Comparison of ENCODE assay signal across 1 cellular context in the genomic region with DNA sequence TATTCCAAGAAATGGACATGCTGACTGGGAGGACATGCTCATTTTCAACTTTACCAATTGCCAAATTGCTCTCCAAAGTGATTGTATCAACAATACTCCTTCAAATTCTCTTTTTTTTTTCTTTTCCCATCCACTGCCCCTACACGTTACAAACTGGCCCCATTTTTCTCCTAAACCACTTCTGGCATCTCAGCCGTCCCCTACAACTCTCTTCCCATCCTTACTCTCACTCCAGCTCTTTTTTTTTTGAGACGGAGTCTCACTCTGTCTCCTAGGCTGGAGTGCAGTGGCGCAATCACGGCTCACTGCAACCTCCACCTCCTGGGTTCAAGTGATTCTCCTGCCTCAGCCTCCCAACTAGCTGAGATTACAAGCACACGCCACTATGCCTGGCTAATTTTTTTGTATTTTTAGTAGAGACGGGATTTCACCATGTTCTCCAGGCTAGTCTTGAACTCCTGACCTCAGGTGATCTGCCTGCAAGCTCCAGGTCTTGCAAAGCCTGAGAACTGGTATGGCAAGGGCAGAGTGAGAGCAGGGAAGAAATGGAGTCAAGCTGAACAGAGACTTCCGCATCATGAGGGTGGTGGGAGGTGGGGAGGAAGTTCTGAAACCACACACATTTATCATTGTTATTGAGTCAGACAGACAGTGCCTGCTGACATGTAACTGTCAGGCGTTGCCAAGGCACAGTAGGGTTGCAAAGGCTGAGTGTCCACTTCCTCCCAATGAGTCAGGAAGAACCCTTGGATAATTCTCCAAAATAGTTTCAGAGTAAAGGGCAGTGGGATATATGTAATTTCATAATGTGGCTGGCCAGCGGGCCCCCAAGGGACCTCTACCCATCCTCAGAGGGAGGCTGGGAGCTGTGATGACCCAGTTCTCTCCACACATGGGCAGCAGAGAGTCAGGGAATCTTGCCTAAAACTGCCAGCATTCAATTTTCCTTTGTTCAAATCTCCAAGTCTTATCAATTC.
TF ChIP-seq lines count a peak whose summit lies in the region.

No MANE protein-coding gene starts in this region.

TF ChIP-seq in GM23338, 12 proteins besides CTCF, POLR2A, EP300 and RAD21 (continued from another document):
- TF ChIP-seq, protein P1, sequence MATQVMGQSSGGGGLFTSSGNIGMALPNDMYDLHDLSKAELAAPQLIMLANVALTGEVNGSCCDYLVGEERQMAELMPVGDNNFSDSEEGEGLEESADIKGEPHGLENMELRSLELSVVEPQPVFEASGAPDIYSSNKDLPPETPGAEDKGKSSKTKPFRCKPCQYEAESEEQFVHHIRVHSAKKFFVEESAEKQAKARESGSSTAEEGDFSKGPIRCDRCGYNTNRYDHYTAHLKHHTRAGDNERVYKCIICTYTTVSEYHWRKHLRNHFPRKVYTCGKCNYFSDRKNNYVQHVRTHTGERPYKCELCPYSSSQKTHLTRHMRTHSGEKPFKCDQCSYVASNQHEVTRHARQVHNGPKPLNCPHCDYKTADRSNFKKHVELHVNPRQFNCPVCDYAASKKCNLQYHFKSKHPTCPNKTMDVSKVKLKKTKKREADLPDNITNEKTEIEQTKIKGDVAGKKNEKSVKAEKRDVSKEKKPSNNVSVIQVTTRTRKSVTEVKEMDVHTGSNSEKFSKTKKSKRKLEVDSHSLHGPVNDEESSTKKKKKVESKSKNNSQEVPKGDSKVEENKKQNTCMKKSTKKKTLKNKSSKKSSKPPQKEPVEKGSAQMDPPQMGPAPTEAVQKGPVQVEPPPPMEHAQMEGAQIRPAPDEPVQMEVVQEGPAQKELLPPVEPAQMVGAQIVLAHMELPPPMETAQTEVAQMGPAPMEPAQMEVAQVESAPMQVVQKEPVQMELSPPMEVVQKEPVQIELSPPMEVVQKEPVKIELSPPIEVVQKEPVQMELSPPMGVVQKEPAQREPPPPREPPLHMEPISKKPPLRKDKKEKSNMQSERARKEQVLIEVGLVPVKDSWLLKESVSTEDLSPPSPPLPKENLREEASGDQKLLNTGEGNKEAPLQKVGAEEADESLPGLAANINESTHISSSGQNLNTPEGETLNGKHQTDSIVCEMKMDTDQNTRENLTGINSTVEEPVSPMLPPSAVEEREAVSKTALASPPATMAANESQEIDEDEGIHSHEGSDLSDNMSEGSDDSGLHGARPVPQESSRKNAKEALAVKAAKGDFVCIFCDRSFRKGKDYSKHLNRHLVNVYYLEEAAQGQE (IDR thresholded peaks at IDR 0.05; ENCODE audit: unreplicated experiment): no peak
- TF ChIP-seq ZNF331 (CRISPR knock-in tag; IDR thresholded peaks at IDR 0.05; ENCODE audit: low read depth): no peak
